ENCODE assay signal across 12 cellular contexts in the genomic region with DNA sequence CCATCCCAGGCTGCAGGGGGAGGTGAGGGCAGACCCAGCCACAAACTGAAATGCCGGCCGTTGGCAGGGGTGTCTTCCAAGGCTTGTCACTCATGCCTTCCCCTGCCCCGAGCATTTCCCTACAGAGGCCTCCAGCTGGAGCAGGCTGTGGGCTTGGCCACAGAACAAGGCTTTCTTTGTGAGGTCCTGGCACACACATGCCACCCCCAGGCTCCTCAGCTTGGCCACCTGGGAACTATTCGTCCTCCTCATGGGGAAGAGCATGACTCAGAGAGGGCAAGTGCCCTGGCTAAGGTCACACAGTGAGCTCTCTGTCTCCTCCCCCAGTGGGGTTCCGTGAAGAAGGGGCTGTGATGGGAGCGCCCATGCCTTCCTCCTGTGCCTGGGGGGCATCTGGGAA. TPM values are rescaled to one million over a fixed set of nuclear protein-coding genes. Genes with fewer than 3 reads are reported as not detected.
DNase-seq lines count a peak whose midpoint lies in the region; ATAC-seq and TF ChIP-seq lines count a peak whose summit lies in the region.
"Had no signal": no experiment of that assay in that cellular context is flagged by ENCODE, and none has a peak within 500 bp of the region (broad histone marks: within the 10 kb centered on the region; RNA-seq: fewer than 3 reads in every experiment).

No MANE protein-coding gene starts in this region.

- no peak overlapping the region for H3K4me3 ChIP-seq in BLaER1 treated with 17β-estradiol and CSF1 and Interleukin-3, amounts not matched to agents 10 nM and 100 nM
- H3K4me3 ChIP-seq in epithelial cell of esophagus (ENCODE audit: low read length), result no peak overlapping the region
- H3K4me3 ChIP-seq in spleen, result no peak overlapping the region
- H3K4me3 ChIP-seq: colonic mucosa, lung had no signal

- H3K27ac ChIP-seq in BLaER1 treated with 17β-estradiol and CSF1 and Interleukin-3, amounts not matched to agents 10 nM and 100 nM, result peak overlapping the region in 9 of 11 experiments; percentile 20 to 76 (median 55); a peak in 16 of 22 replicates
- no peak overlapping the region for H3K27ac ChIP-seq in spleen
- H3K27ac ChIP-seq: C4-2B, colonic mucosa, KMS-11 had no signal

- intact Hi-C loops in spleen (cut with DNase I; ENCODE audit: low total_unique reads), result no loop called here

- peak overlapping the region in 6 of 11 experiments; percentile 9 to 43 (median 29); a peak in 12 of 22 replicates for H3K9ac ChIP-seq in BLaER1 treated with 17β-estradiol and CSF1 and Interleukin-3, amounts not matched to agents 10 nM and 100 nM
- H3K9ac ChIP-seq: KMS-11 had no signal

- peaks cover 0 to 13% (median 0%) of the 10 kb centered on the region in 11 experiments; a peak in 5 of 22 replicates for H3K36me3 ChIP-seq in BLaER1 treated with 17β-estradiol and CSF1 and Interleukin-3, amounts not matched to agents 10 nM and 100 nM
- H3K36me3 ChIP-seq in spleen, result no peaks in the 10 kb centered on the region
- H3K36me3 ChIP-seq: colonic mucosa had no signal

- no peaks in the 10 kb centered on the region for H4K20me1 ChIP-seq in BLaER1 treated with 17β-estradiol and CSF1 and Interleukin-3, amounts not matched to agents 10 nM and 100 nM

- DNase-seq in NCI-H69 (lab: John Stamatoyannopoulos, UW) (peak; percentile 41), epithelial cell of esophagus (ENCODE audit: low read depth) (peak; percentile 33), nucleus accumbens (lab: John Stamatoyannopoulos, UW) (peak in 55 of 56 donors; percentile 11 to 91 (median 73)), spleen (no peak), NCI-H1092 treated with DMSO at 0.1 percent for 48 hours (lab: John Stamatoyannopoulos, UW) (no peak)
- DNase-seq in activated naive CD4-positive, alpha-beta T cell treated with anti-CD3 and anti-CD28 coated beads, Interleukin-2, amount 50 U/mL, for 16 hours, result no peak
- DNase-seq: colonic mucosa had no signal

- no peak for TF ChIP-seq CTCF in epithelial cell of esophagus (IDR thresholded peaks at IDR 0.05; ENCODE audit: insufficient read depth, low read depth, low read length, missing control alignments)
- TF ChIP-seq CTCF in spleen (IDR thresholded peaks at IDR 0.05 in 8 of 11, conservative IDR thresholded peaks at IDR 0.05 in 3 of 11), result no peak

- peak overlapping the region; percentile 38 to 91 (median 80) for H3K4me2 ChIP-seq in BLaER1 treated with 17β-estradiol and CSF1 and Interleukin-3, amounts not matched to agents 10 nM and 100 nM
- H3K4me2 ChIP-seq: KMS-11 had no signal

- ATAC-seq in HG02870 (IDR thresholded peaks at IDR 0.05; ENCODE audit: unreplicated experiment), result no peak

- 74 to 90% (median 82%) methylated on average over 4 to 6 of the region's 6 CpGs for WGBS in spleen, 5 donors

- no peaks in the 10 kb centered on the region for H3K27me3 ChIP-seq in BLaER1 treated with 17β-estradiol and CSF1 and Interleukin-3, amounts not matched to agents 10 nM and 100 nM
- H3K27me3 ChIP-seq in spleen (replicated peaks in 1 of 7), result no peaks in the 10 kb centered on the region
- H3K27me3 ChIP-seq: colonic mucosa had no signal

- no peaks in the 10 kb centered on the region for H3K9me3 ChIP-seq in BLaER1 treated with 17β-estradiol and CSF1 and Interleukin-3, amounts not matched to agents 10 nM and 100 nM (replicated peaks in 1 of 11)
- no peaks in the 10 kb centered on the region for H3K9me3 ChIP-seq in spleen
- H3K9me3 ChIP-seq: colonic mucosa had no signal

- no peak for TF ChIP-seq POLR2A in spleen (IDR thresholded peaks at IDR 0.05)

- H3K4me1 ChIP-seq in BLaER1 treated with 17β-estradiol and CSF1 and Interleukin-3, amounts not matched to agents 10 nM and 100 nM, result peaks cover 58 to 74% (median 63%) of the 10 kb centered on the region in 10 experiments
- peaks cover 3 to 51% (median 27%) of the 10 kb centered on the region in 6 donors for H3K4me1 ChIP-seq in spleen

RNA-seq across cellular contexts. Expression of gene ABCB9, which starts 21.7 kb away (rescaled TPM):
- total RNA-seq in spleen, result 1 to 10 TPM; 4.1 to 6.2 (median 5.5) TPM
- polyA plus RNA-seq in spleen, result 1 to 10 TPM; 1.5 to 2.8 (median 1.7) TPM

RNA-seq across cellular contexts. Expression of gene OGFOD2, which starts 30.5 kb away (rescaled TPM):
- 10 to 100 TPM in 6 of 7 donors, 1 to 10 TPM in 1; 9.5 to 24.7 (median 20.4) TPM for total RNA-seq in spleen
- 10 to 100 TPM; 18.5 to 32.3 (median 28.1) TPM for polyA plus RNA-seq in spleen

RNA-seq across cellular contexts. Expression of gene ARL6IP4, which starts 35.9 kb away (rescaled TPM):
- 100 to 1,000 TPM; 150 to 202 (median 181) TPM for total RNA-seq in spleen
- polyA plus RNA-seq in spleen, result 100 to 1,000 TPM; 308 to 419 (median 377) TPM

RNA-seq across cellular contexts. Expression of gene VPS37B, which starts 48.7 kb away (rescaled TPM):
- total RNA-seq in spleen, result 10 to 100 TPM; 43.4 to 67.5 (median 54.2) TPM
- 10 to 100 TPM; 24.8 to 42.7 (median 29.6) TPM for polyA plus RNA-seq in spleen

Comparison
In these comparisons a context has a peak if more than half of its experiments do, and no peak if none do; other contexts are left out.
1. H3K27ac ChIP-seq: peak in BLaER1 treated with 17β-estradiol and CSF1 and Interleukin-3, amounts not matched to agents 10 nM and 100 nM (9 of 11); none in spleen (0 of 8).
2. DNase-seq: peak in NCI-H69 (single experiment), epithelial cell of esophagus (single experiment) and nucleus accumbens (55 of 56); none in spleen (single experiment), NCI-H1092 treated with DMSO at 0.1 percent for 48 hours (single experiment) and activated naive CD4-positive, alpha-beta T cell treated with anti-CD3 and anti-CD28 coated beads, Interleukin-2, amount 50 U/mL, for 16 hours (single experiment).